In the genomic region with DNA sequence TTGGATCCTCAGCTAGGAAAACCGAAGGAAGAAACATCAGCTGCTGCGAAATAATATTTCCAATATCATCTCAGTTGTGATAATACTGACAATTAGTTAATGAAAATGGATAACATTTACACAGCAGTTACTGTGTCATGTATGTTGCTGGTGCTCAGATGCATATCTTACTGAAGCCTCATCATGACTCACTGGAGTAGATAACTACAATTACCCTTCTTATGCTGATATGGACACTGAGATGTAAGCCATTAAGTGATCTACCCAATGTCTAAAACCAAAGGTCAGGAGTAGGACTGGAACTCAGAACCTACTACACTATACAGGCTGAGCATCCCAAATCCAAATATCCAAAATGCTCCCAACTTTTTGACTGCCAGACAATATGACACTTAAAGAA, we compare ENCODE assay signal across 18 cellular contexts. TPM values are rescaled to one million over a fixed set of nuclear protein-coding genes. Genes with fewer than 3 reads are reported as not detected.
DNase-seq lines count a peak whose midpoint lies in the region; ATAC-seq, FAIRE-seq and TF ChIP-seq lines count a peak whose summit lies in the region.
"Had no signal": no experiment of that assay in that cellular context is flagged by ENCODE, and none has a peak within 500 bp of the region (broad histone marks: within the 10 kb centered on the region; RNA-seq: fewer than 3 reads in every experiment).

No MANE protein-coding gene starts in this region.

- H3K36me3 Mint-ChIP-seq in H9 (ENCODE audit: insufficient read depth in 1 of 3, low read depth in 3 of 3), result peaks cover 65 to 97% (median 72%) of the 10 kb centered on the region in 3 experiments

- H3K9me3 Mint-ChIP-seq in H9, result no peaks in the 10 kb centered on the region
- H3K9me3 Mint-ChIP-seq: HFFc6 had no signal

- no peak overlapping the region for H3K4me3 Mint-ChIP-seq in H9
- H3K4me3 Mint-ChIP-seq: CD4-positive, CD25-positive, alpha-beta regulatory T cell; HFFc6 had no signal

- H3K4me3 ChIP-seq in K562, result no peak overlapping the region
- H3K4me3 ChIP-seq: BLaER1 treated with 17β-estradiol and CSF1 and Interleukin-3, amounts not matched to agents 10 nM and 100 nM; GM12878 had no signal

- H2BK120ac ChIP-seq in H9 (ENCODE audit: low read depth, low read length, poor library complexity, severe bottlenecking), result no peak overlapping the region

- H3K79me1 ChIP-seq in H9 (ENCODE audit: insufficient read depth, low read depth, low read length, poor library complexity, severe bottlenecking), result no peaks in the 10 kb centered on the region

- no peak overlapping the region for H3K4ac ChIP-seq in H9 (ENCODE audit: low read depth, low read length)

- H3K9me1 ChIP-seq in K562 (ENCODE audit: control insufficient read depth, insufficient read depth, low read length), result no peaks in the 10 kb centered on the region

- H3K4me2 ChIP-seq in H9 (ENCODE audit: insufficient read depth, insufficient read length, low read length) (no peak overlapping the region), K562 (ENCODE audit: insufficient read depth, low read length) (no peak overlapping the region)
- H3K4me2 ChIP-seq: BLaER1 treated with 17β-estradiol and CSF1 and Interleukin-3, amounts not matched to agents 10 nM and 100 nM had no signal

- no peaks in the 10 kb centered on the region for H3K27me3 Mint-ChIP-seq in H9 (ENCODE audit: low read depth)
- H3K27me3 Mint-ChIP-seq: CD4-positive, CD25-positive, alpha-beta regulatory T cell had no signal

- no TSS peak for BruUV-seq in K562 (replicated peaks; lab: Mats Ljungman, UMichigan)

- peaks cover 99% of the 10 kb centered on the region for H3K36me3 ChIP-seq in K562 (ENCODE audit: control insufficient read depth, insufficient read depth, low read length)

- ATAC-seq in K562 (no peak), GM21526 (IDR thresholded peaks at IDR 0.05; ENCODE audit: low FRiP score, unreplicated experiment) (no peak), HG03439 (IDR thresholded peaks at IDR 0.05; ENCODE audit: unreplicated experiment) (no peak)
- ATAC-seq: GM12878 had no signal

- no peaks in the 10 kb centered on the region for H3K23me2 ChIP-seq in H9 (ENCODE audit: insufficient read length, low read depth, low read length, poor library complexity, severe bottlenecking)

- TF ChIP-seq RAD21 in K562 (CRISPR knock-in tag; conservative IDR thresholded peaks at IDR 0.05 in 1 of 2, IDR thresholded peaks at IDR 0.05 in 1 of 2), result no peak

- POLR2A ChIA-PET in K562 (lab: Yijun Ruan, JAX), result no interaction called here

- H2AFZ ChIP-seq in H9 (ENCODE audit: low read length) (no peak overlapping the region), K562 (ENCODE audit: low read depth, low read length) (no peak overlapping the region)

- no peaks in the 10 kb centered on the region for H3K27me3 ChIP-seq in H9 (ENCODE audit: insufficient read depth, low read length)
- H3K27me3 ChIP-seq in K562 (ENCODE audit: control insufficient read depth in 2 of 2, insufficient read depth in 2 of 2, low read length in 2 of 2), result no peaks in the 10 kb centered on the region
- H3K27me3 ChIP-seq: BLaER1 treated with 17β-estradiol and CSF1 and Interleukin-3, amounts not matched to agents 10 nM and 100 nM had no signal

- no peaks in the 10 kb centered on the region for H3K9me3 ChIP-seq in H9 (ENCODE audit: control insufficient read depth, low read depth, low read length)
- no peaks in the 10 kb centered on the region for H3K9me3 ChIP-seq in K562 (replicated peaks; ENCODE audit: control insufficient read depth, insufficient read depth, low read depth, low read length)
- H3K9me3 ChIP-seq: BLaER1 treated with 17β-estradiol and CSF1 and Interleukin-3, amounts not matched to agents 10 nM and 100 nM had no signal

- H3K27ac ChIP-seq in H9 (ENCODE audit: insufficient read length, low read depth, low read length), result peak overlapping the region; percentile 58
- H3K27ac ChIP-seq in K562 (ENCODE audit: extremely low read depth, low read depth, low read length), result no peak overlapping the region
- H3K27ac ChIP-seq: BLaER1 treated with 17β-estradiol and CSF1 and Interleukin-3, amounts not matched to agents 10 nM and 100 nM; HL-60 had no signal

- H4K20me1 ChIP-seq in H9 (ENCODE audit: control insufficient read depth, insufficient read depth, insufficient read length), result no peaks in the 10 kb centered on the region
- H4K20me1 ChIP-seq in K562 (replicated peaks; ENCODE audit: control insufficient read depth, insufficient read depth, low read length), result no peaks in the 10 kb centered on the region
- H4K20me1 ChIP-seq: BLaER1 treated with 17β-estradiol and CSF1 and Interleukin-3, amounts not matched to agents 10 nM and 100 nM had no signal

- no peak overlapping the region for H4K5ac ChIP-seq in H9 (ENCODE audit: insufficient read length, low read depth, low read length)

- in situ Hi-C loops in K562 (cut with MboI), result no loop called here

- H3K23ac ChIP-seq in H9 (ENCODE audit: insufficient read length, low read depth, low read length), result no peak overlapping the region

- H3K79me2 ChIP-seq in H9 (ENCODE audit: insufficient read depth, low read length) (no peaks in the 10 kb centered on the region), K562 (ENCODE audit: control insufficient read depth, insufficient read depth, low read length) (no peaks in the 10 kb centered on the region)

- no peak overlapping the region for H2BK20ac ChIP-seq in H9 (ENCODE audit: low read depth, low read length, poor library complexity, severe bottlenecking)

- H3K4me1 Mint-ChIP-seq in H9, result peaks cover 47 to 49% of the 10 kb centered on the region in 2 experiments

- peaks cover 10% of the 10 kb centered on the region for H3K4me1 ChIP-seq in H9 (ENCODE audit: insufficient read depth, low read length)
- 0 out of 5 replicates have a peak, but pooled peaks cover 0 to 2% of the 10 kb centered on the region in 2 experiments for H3K4me1 ChIP-seq in K562 (replicated peaks in 1 of 2; ENCODE audit: control insufficient read depth in 2 of 2, insufficient read depth in 2 of 2, low read length in 2 of 2)

- H3K9ac ChIP-seq in H9 (ENCODE audit: extremely low read depth, insufficient read length, low read length), result no peak overlapping the region
- H3K9ac ChIP-seq in K562 (ENCODE audit: insufficient read depth in 1 of 2, low read depth in 2 of 2, low read length in 2 of 2), result no peak overlapping the region
- H3K9ac ChIP-seq: BLaER1 treated with 17β-estradiol and CSF1 and Interleukin-3, amounts not matched to agents 10 nM and 100 nM had no signal

- no peak overlapping the region for H2BK5ac ChIP-seq in H9 (ENCODE audit: insufficient read length, low read length)

- TF ChIP-seq EP300 in K562 (IDR thresholded peaks at IDR 0.05; ENCODE audit: low read length), result no peak

- no peak overlapping the region for H4K91ac ChIP-seq in H9 (ENCODE audit: insufficient read length, low read depth, low read length)

- no peak overlapping the region for H2AK5ac ChIP-seq in H9 (ENCODE audit: insufficient read length, low read length)

- DNase-seq in EH (ENCODE audit: low read depth), result peak; percentile 5
- DNase-seq in H9, result no peak
- DNase-seq in K562 (ENCODE audit: extremely low read depth in 1 of 4, low spot score in 3 of 4), result no peak
- peak; percentile 10 for DNase-seq in iris pigment epithelial cell (ENCODE audit: low read depth)
- no peak for DNase-seq in germinal center (ENCODE audit: low spot score)
- no peak for DNase-seq in stimulated activated CD4-positive, alpha-beta T cell treated with anti-CD3 and anti-CD28 coated beads, Interleukin-4, amount 100 ng/mL, for 1 hour
- DNase-seq: ACHN; CD4-positive, CD25-positive, alpha-beta regulatory T cell; DMS53; HCEC 1CT; HFFc6 had no signal

- peak overlapping the region; percentile 63 to 93 (median 89); a peak in 5 of 7 replicates for H3K27ac Mint-ChIP-seq in H9
- H3K27ac Mint-ChIP-seq: HFFc6 had no signal

- H4K8ac ChIP-seq in H9 (replicated peaks; ENCODE audit: insufficient read length, low read depth, low read length), result no peak overlapping the region

- TF ChIP-seq CTCF in H9 (conservative IDR thresholded peaks at IDR 0.05), result no peak
- TF ChIP-seq CTCF in K562 (IDR thresholded peaks at IDR 0.05 in 2 of 3, conservative IDR thresholded peaks at IDR 0.05 in 1 of 3; ENCODE audit: insufficient read depth in 2 of 3, low read depth in 1 of 3, low read length in 3 of 3), result no peak

- no peak overlapping the region for H3K18ac ChIP-seq in H9 (ENCODE audit: insufficient read length, low read depth, low read length)

- no CpG with 5 or more reads among the region's 2 CpGs for WGBS in H9 (ENCODE audit: extremely low coverage, insufficient read length, low lambda C conversion rate)
- WGBS in K562 (ENCODE audit: insufficient coverage, low coverage, missing lambda C conversion rate), result 100% methylated on average over 2 of the region's 2 CpGs

- H2BK15ac ChIP-seq in H9 (ENCODE audit: low read depth, low read length), result no peak overlapping the region

- CTCF ChIA-PET in K562 (lab: Yijun Ruan, JAX; ENCODE audit: low intra/inter-chr PET ratio), result no interaction called here

- no peak overlapping the region for H3K56ac ChIP-seq in H9 (ENCODE audit: insufficient read length, low read depth, low read length)

- H3T11ph ChIP-seq in H9 (ENCODE audit: low read length), result no peak overlapping the region

- no peak overlapping the region for H3K14ac ChIP-seq in H9 (ENCODE audit: insufficient read depth, low read length)

- no peak for FAIRE-seq in K562 (lab: Jason Lieb, UNC)
- FAIRE-seq: GM12878, GM18507, H1 had no signal

- intact Hi-C loops in K562 (cut with micrococcal nuclease), result no loop called here

- no peak overlapping the region for H2BK12ac ChIP-seq in H9 (ENCODE audit: insufficient read length, low read depth, low read length)

- TF ChIP-seq POLR2A in K562 (conservative IDR thresholded peaks at IDR 0.05), result no peak

TF ChIP-seq in K562, 482 proteins besides CTCF, POLR2A, EP300 and RAD21 (continues in another document):
- TF ChIP-seq PHF8 (IDR thresholded peaks at IDR 0.05; ENCODE audit: borderline replicate concordance, low read length), result no peak

RNA-seq across cellular contexts. Expression of a gene that starts 54.7 kb away (rescaled TPM):
- total RNA-seq in H9 (2021) (29.3 and 29.8 TPM in 2 replicates), K562 (2014; rRNA removed) (13.9 and 17.8 TPM in 2 replicates), K562 (2014; rRNA removed; fragmentation: Illumina TruSeq; extraction: Trizol) (42.9 and 50.0 TPM in 2 replicates), K562 (2015; rRNA removed; fragmentation: Illumina TruSeq; extraction: Trizol) (28.4 and 36.0 TPM in 2 replicates), K562 (2021) (35.7 and 36.8 TPM in 2 replicates)
- 9.2 and 33.2 TPM in 2 replicates for total RNA-seq in K562 (2011; cell fraction: chromatin; rRNA removed; ENCODE audit: low replicate concordance)
- 9.2 and 12.9 TPM in 2 replicates for total RNA-seq in K562 (2011; cell fraction: nucleolus; rRNA removed)
- total RNA-seq in K562 (2011; cell fraction: nucleoplasm; rRNA removed), result 16.3 and 16.7 TPM in 2 replicates
- polyA plus RNA-seq in K562 (2011; rRNA removed) (34.3 and 56.0 TPM in 2 replicates), K562 (2014; fragmentation: Illumina TruSeq; extraction: Trizol) (44.9 and 49.0 TPM in 2 replicates), K562 (2014; fragmentation: Nextera tagmentation; extraction: Ambion mirVana) (100 to 1,000 TPM; 101 to 115 TPM), K562 (2014; rRNA removed) (25.3 and 30.9 TPM in 2 replicates)
- polyA plus RNA-seq in K562 (2011; cell fraction: cytosol; rRNA removed), result 4.6 and 10.2 TPM in 2 replicates
- polyA plus RNA-seq in K562 (2011; cell fraction: nucleus; rRNA removed), result 5.0 and 6.0 TPM in 2 replicates
- 41.3 and 47.7 TPM in 2 replicates for polyA plus RNA-seq in K562 (2012)
- polyA minus RNA-seq in K562 (2011; rRNA and poly(A)+ RNA removed), result 23.3 and 25.6 TPM in 2 replicates
- 6.4 and 8.8 TPM in 2 replicates for polyA minus RNA-seq in K562 (2011; cell fraction: cytosol; rRNA and poly(A)+ RNA removed)
- 5.8 and 10.7 TPM in 2 replicates for polyA minus RNA-seq in K562 (2011; cell fraction: nucleus; rRNA and poly(A)+ RNA removed)

Comparison
In these comparisons a context has a peak if more than half of its experiments do, and no peak if none do; other contexts are left out.
1. DNase-seq: peak in EH (single experiment) and iris pigment epithelial cell (single experiment); none in H9 (single experiment), K562 (0 of 4), germinal center (single experiment) and stimulated activated CD4-positive, alpha-beta T cell treated with anti-CD3 and anti-CD28 coated beads, Interleukin-4, amount 100 ng/mL, for 1 hour (single experiment).